ENCODE assay signal across 1 cellular context in the genomic region with DNA sequence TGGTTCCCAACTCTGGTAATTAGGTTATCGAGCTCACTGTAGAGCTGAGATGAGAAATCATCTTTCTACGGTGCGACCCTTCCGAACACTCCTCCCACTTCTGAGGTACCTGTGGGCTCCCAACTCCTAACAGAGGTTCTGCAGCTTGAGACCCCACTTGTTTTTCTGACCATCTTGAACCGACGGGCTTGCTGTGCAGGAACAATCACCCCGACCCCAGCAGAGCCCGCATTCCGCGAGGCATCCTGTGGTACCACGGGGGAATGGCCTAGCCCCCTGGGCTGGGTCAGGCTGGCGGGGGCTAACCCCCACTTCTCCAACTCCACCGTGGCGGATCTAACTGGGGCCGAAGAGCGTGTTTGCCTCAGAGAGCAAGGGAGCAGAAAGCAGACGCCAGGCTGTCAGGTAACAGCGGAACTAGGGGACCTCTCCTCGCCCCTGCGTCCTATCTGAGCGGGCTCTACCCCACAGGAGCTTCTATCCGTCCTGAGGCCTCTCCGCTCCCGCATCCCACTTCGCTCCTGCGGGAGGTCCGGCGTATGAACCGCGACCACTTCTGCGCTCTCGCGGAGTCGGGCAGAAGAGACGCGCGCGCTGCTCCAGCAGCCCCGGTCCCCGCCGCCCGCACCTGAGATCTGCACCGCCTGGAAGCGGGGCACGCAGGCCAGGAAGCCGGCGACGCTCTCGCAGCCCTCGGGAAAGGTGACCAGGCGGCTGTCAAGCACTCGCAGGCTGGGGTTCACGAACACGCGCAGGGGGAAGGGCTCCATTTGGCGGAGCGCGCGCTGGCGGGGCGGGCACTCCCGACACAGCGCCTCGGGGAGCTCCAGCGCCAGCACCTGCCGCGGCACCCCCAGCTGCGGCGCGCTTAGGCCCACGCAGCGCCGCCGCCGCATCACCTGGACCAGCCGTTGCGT.
A peak's percentile ranks its signal among the peaks of the same experiment; 100 is the strongest.
TF ChIP-seq lines count a peak whose summit lies in the region.

No MANE protein-coding gene starts in this region.

TF ChIP-seq in WTC11, 78 proteins besides CTCF, POLR2A, EP300 and RAD21 (continued from another document):
- TF ChIP-seq, protein P1, sequence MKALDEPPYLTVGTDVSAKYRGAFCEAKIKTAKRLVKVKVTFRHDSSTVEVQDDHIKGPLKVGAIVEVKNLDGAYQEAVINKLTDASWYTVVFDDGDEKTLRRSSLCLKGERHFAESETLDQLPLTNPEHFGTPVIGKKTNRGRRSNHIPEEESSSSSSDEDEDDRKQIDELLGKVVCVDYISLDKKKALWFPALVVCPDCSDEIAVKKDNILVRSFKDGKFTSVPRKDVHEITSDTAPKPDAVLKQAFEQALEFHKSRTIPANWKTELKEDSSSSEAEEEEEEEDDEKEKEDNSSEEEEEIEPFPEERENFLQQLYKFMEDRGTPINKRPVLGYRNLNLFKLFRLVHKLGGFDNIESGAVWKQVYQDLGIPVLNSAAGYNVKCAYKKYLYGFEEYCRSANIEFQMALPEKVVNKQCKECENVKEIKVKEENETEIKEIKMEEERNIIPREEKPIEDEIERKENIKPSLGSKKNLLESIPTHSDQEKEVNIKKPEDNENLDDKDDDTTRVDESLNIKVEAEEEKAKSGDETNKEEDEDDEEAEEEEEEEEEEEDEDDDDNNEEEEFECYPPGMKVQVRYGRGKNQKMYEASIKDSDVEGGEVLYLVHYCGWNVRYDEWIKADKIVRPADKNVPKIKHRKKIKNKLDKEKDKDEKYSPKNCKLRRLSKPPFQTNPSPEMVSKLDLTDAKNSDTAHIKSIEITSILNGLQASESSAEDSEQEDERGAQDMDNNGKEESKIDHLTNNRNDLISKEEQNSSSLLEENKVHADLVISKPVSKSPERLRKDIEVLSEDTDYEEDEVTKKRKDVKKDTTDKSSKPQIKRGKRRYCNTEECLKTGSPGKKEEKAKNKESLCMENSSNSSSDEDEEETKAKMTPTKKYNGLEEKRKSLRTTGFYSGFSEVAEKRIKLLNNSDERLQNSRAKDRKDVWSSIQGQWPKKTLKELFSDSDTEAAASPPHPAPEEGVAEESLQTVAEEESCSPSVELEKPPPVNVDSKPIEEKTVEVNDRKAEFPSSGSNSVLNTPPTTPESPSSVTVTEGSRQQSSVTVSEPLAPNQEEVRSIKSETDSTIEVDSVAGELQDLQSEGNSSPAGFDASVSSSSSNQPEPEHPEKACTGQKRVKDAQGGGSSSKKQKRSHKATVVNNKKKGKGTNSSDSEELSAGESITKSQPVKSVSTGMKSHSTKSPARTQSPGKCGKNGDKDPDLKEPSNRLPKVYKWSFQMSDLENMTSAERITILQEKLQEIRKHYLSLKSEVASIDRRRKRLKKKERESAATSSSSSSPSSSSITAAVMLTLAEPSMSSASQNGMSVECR (CRISPR knock-in tag; IDR thresholded peaks at IDR 0.05; ENCODE audit: borderline replicate concordance), result peak; percentile 68; the same call in 1 of the 2 replicates
- no peak for TF ChIP-seq GTF2I (CRISPR knock-in tag; conservative IDR thresholded peaks at IDR 0.05)
- TF ChIP-seq, protein P2, sequence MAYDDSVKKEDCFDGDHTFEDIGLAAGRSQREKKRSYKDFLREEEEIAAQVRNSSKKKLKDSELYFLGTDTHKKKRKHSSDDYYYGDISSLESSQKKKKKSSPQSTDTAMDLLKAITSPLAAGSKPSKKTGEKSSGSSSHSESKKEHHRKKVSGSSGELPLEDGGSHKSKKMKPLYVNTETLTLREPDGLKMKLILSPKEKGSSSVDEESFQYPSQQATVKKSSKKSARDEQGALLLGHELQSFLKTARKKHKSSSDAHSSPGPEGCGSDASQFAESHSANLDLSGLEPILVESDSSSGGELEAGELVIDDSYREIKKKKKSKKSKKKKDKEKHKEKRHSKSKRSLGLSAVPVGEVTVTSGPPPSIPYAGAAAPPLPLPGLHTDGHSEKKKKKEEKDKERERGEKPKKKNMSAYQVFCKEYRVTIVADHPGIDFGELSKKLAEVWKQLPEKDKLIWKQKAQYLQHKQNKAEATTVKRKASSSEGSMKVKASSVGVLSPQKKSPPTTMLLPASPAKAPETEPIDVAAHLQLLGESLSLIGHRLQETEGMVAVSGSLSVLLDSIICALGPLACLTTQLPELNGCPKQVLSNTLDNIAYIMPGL (CRISPR knock-in tag; IDR thresholded peaks at IDR 0.05), result peak; percentile 24; the same call in 1 of the 2 replicates
- no peak for TF ChIP-seq ZNF317 (CRISPR knock-in tag; IDR thresholded peaks at IDR 0.05; ENCODE audit: borderline replicate concordance, low read depth)
- TF ChIP-seq, protein P3, sequence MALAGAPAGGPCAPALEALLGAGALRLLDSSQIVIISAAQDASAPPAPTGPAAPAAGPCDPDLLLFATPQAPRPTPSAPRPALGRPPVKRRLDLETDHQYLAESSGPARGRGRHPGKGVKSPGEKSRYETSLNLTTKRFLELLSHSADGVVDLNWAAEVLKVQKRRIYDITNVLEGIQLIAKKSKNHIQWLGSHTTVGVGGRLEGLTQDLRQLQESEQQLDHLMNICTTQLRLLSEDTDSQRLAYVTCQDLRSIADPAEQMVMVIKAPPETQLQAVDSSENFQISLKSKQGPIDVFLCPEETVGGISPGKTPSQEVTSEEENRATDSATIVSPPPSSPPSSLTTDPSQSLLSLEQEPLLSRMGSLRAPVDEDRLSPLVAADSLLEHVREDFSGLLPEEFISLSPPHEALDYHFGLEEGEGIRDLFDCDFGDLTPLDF (CRISPR knock-in tag; IDR thresholded peaks at IDR 0.05), result no peak
- TF ChIP-seq FOXK1 (CRISPR knock-in tag; IDR thresholded peaks at IDR 0.05), result 0 out of 2 replicates have a peak, but pooled peaks have one; percentile 4
- TF ChIP-seq ATF1 (CRISPR knock-in tag; IDR thresholded peaks at IDR 0.05), result 0 out of 2 replicates have a peak, but pooled peaks have one; percentile 42
- TF ChIP-seq ZNF138 (CRISPR knock-in tag; conservative IDR thresholded peaks at IDR 0.05), result peak; percentile 38; the same call in 1 of the 2 replicates
- TF ChIP-seq, protein P4, sequence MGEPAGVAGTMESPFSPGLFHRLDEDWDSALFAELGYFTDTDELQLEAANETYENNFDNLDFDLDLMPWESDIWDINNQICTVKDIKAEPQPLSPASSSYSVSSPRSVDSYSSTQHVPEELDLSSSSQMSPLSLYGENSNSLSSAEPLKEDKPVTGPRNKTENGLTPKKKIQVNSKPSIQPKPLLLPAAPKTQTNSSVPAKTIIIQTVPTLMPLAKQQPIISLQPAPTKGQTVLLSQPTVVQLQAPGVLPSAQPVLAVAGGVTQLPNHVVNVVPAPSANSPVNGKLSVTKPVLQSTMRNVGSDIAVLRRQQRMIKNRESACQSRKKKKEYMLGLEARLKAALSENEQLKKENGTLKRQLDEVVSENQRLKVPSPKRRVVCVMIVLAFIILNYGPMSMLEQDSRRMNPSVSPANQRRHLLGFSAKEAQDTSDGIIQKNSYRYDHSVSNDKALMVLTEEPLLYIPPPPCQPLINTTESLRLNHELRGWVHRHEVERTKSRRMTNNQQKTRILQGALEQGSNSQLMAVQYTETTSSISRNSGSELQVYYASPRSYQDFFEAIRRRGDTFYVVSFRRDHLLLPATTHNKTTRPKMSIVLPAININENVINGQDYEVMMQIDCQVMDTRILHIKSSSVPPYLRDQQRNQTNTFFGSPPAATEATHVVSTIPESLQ (CRISPR knock-in tag; IDR thresholded peaks at IDR 0.05), result no peak
- no peak for TF ChIP-seq KAT7 (CRISPR knock-in tag; IDR thresholded peaks at IDR 0.05; ENCODE audit: borderline replicate concordance)
- TF ChIP-seq, protein P5, sequence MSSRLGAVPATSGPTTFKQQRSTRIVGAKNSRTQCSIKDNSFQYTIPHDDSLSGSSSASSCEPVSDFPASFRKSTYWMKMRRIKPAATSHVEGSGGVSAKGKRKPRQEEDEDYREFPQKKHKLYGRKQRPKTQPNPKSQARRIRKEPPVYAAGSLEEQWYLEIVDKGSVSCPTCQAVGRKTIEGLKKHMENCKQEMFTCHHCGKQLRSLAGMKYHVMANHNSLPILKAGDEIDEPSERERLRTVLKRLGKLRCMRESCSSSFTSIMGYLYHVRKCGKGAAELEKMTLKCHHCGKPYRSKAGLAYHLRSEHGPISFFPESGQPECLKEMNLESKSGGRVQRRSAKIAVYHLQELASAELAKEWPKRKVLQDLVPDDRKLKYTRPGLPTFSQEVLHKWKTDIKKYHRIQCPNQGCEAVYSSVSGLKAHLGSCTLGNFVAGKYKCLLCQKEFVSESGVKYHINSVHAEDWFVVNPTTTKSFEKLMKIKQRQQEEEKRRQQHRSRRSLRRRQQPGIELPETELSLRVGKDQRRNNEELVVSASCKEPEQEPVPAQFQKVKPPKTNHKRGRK (CRISPR knock-in tag; IDR thresholded peaks at IDR 0.05; ENCODE audit: borderline replicate concordance), result no peak
- TF ChIP-seq, protein P6, sequence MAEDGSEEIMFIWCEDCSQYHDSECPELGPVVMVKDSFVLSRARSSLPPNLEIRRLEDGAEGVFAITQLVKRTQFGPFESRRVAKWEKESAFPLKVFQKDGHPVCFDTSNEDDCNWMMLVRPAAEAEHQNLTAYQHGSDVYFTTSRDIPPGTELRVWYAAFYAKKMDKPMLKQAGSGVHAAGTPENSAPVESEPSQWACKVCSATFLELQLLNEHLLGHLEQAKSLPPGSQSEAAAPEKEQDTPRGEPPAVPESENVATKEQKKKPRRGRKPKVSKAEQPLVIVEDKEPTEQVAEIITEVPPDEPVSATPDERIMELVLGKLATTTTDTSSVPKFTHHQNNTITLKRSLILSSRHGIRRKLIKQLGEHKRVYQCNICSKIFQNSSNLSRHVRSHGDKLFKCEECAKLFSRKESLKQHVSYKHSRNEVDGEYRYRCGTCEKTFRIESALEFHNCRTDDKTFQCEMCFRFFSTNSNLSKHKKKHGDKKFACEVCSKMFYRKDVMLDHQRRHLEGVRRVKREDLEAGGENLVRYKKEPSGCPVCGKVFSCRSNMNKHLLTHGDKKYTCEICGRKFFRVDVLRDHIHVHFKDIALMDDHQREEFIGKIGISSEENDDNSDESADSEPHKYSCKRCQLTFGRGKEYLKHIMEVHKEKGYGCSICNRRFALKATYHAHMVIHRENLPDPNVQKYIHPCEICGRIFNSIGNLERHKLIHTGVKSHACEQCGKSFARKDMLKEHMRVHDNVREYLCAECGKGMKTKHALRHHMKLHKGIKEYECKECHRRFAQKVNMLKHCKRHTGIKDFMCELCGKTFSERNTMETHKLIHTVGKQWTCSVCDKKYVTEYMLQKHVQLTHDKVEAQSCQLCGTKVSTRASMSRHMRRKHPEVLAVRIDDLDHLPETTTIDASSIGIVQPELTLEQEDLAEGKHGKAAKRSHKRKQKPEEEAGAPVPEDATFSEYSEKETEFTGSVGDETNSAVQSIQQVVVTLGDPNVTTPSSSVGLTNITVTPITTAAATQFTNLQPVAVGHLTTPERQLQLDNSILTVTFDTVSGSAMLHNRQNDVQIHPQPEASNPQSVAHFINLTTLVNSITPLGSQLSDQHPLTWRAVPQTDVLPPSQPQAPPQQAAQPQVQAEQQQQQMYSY (CRISPR knock-in tag; IDR thresholded peaks at IDR 0.05), result 0 out of 2 replicates have a peak, but pooled peaks have one; percentile 16
- TF ChIP-seq SMAD3 (CRISPR knock-in tag; IDR thresholded peaks at IDR 0.05; ENCODE audit: borderline replicate concordance), result peak; percentile 39; the same call in 1 of the 2 replicates
- TF ChIP-seq, protein P7, sequence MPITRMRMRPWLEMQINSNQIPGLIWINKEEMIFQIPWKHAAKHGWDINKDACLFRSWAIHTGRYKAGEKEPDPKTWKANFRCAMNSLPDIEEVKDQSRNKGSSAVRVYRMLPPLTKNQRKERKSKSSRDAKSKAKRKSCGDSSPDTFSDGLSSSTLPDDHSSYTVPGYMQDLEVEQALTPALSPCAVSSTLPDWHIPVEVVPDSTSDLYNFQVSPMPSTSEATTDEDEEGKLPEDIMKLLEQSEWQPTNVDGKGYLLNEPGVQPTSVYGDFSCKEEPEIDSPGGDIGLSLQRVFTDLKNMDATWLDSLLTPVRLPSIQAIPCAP (CRISPR knock-in tag; IDR thresholded peaks at IDR 0.05), result no peak; the same call in 1 of the 2 replicates
- 0 out of 2 replicates have a peak, but pooled peaks have one; percentile 2 for TF ChIP-seq FOXP1 (CRISPR knock-in tag; IDR thresholded peaks at IDR 0.05; ENCODE audit: borderline replicate concordance)
- TF ChIP-seq, protein P8, sequence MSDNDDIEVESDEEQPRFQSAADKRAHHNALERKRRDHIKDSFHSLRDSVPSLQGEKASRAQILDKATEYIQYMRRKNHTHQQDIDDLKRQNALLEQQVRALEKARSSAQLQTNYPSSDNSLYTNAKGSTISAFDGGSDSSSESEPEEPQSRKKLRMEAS (CRISPR knock-in tag; IDR thresholded peaks at IDR 0.05), result no peak
- TF ChIP-seq ZNF396 (CRISPR knock-in tag; IDR thresholded peaks at IDR 0.05; ENCODE audit: borderline replicate concordance), result no peak
